In genomic region chr11:74672956-74673895, GRCh38 we compare ENCODE assay signal across 9 cellular contexts. TPM values are rescaled to one million over a fixed set of nuclear protein-coding genes. Genes with fewer than 3 reads are reported as not detected.
DNase-seq lines count a peak whose midpoint lies in the region; ATAC-seq and TF ChIP-seq lines count a peak whose summit lies in the region.
"Had no signal": no experiment of that assay in that cellular context is flagged by ENCODE, and none has a peak within 500 bp of the region (broad histone marks: within the 10 kb centered on the region; RNA-seq: fewer than 3 reads in every experiment).

No MANE protein-coding gene starts in this region.

- H2AFZ ChIP-seq in GM23248 = peak overlapping the region; percentile 36; the same call in 1 of the 2 replicates
- H2AFZ ChIP-seq: parathyroid adenoma had no signal

- in situ Hi-C loops in GM23248 (cut with MboI) = no loop called here

- peaks cover 22% of the 10 kb centered on the region for H3F3A ChIP-seq in GM23248 (ENCODE audit: insufficient read depth)

- H3K27ac ChIP-seq in GM23248 (peak overlapping the region; percentile 98), SJCRH30 (peak overlapping the region; percentile 86), gastroesophageal sphincter (peak overlapping the region; percentile 14 to 85 (median 78))
- H3K27ac ChIP-seq: parathyroid adenoma had no signal

- H3K36me3 ChIP-seq in GM23248 (ENCODE audit: low read depth) (no peaks in the 10 kb centered on the region), SJCRH30 (no peaks in the 10 kb centered on the region), gastroesophageal sphincter (no peaks in the 10 kb centered on the region)

- H3K27me3 ChIP-seq in GM23248 (replicated peaks; ENCODE audit: insufficient read depth) (no peaks in the 10 kb centered on the region), SJCRH30 (no peaks in the 10 kb centered on the region), gastroesophageal sphincter (no peaks in the 10 kb centered on the region)

- DNase-seq in GM23248 = peak; percentile 97
- peak; percentile 91 to 94 for DNase-seq in SJCRH30
- peak; percentile 99 for DNase-seq in skeletal muscle cell (ENCODE audit: low read depth)
- no peak for DNase-seq in NK-92 treated with Interleukin-12 subunit alpha and Interleukin-12 subunit beta, amount 100 ng/mL, for 24 hours (lab: John Stamatoyannopoulos, UW)
- DNase-seq in activated CD4-positive, alpha-beta T cell treated with anti-CD3 and anti-CD28 coated beads for 48 hours = no peak
- no peak for DNase-seq in activated effector memory CD4-positive, alpha-beta T cell treated with Interleukin-2 at 50 U/mL for 16 hours

- 13 to 16% methylated on average over 13 of the region's 13 CpGs for WGBS in GM23248 (ENCODE audit: low coverage in 1 of 2, low lambda C conversion rate in 2 of 2, missing lambda C conversion rate in 2 of 2), 2 experiments
- WGBS in gastroesophageal sphincter (ENCODE audit: low coverage in 1 of 2), 2 donors = 13 to 25% methylated on average over 10 to 11 of the region's 13 CpGs

- ATAC-seq in gastroesophageal sphincter = peak; percentile 94
- no peak for ATAC-seq in HG02623 (IDR thresholded peaks at IDR 0.05; ENCODE audit: unreplicated experiment)

- H3K4me2 ChIP-seq in GM23248 (ENCODE audit: unreplicated experiment) = peak overlapping the region; percentile 24

- no peaks in the 10 kb centered on the region for H3K79me2 ChIP-seq in GM23248 (ENCODE audit: insufficient read depth)
- H3K79me2 ChIP-seq: parathyroid adenoma had no signal

- H4K20me1 ChIP-seq in GM23248 (ENCODE audit: insufficient read depth) = no peaks in the 10 kb centered on the region

- TF ChIP-seq POLR2A in gastroesophageal sphincter (IDR thresholded peaks at IDR 0.05) = no peak

- no peak for TF ChIP-seq EP300 in gastroesophageal sphincter (IDR thresholded peaks at IDR 0.05)

- no peak for TF ChIP-seq CTCF in gastroesophageal sphincter (IDR thresholded peaks at IDR 0.05)

- H3K9ac ChIP-seq in GM23248 = peak overlapping the region; percentile 81
- H3K9ac ChIP-seq: parathyroid adenoma had no signal

- H3K4me1 ChIP-seq in GM23248 (ENCODE audit: insufficient read depth) (peaks cover 26% of the 10 kb centered on the region), SJCRH30 (peaks cover 53% of the 10 kb centered on the region), gastroesophageal sphincter (peaks cover 0 to 20% (median 11%) of the 10 kb centered on the region in 3 donors)
- H3K4me1 ChIP-seq: parathyroid adenoma had no signal

- H3K9me2 ChIP-seq in GM23248 (ENCODE audit: insufficient read depth) = no peaks in the 10 kb centered on the region

- H3K4me3 ChIP-seq in GM23248 = peak overlapping the region; percentile 23; the same call in 1 of the 2 replicates
- H3K4me3 ChIP-seq in SJCRH30 = peak overlapping the region; percentile 6; the same call in 1 of the 2 replicates
- H3K4me3 ChIP-seq in gastroesophageal sphincter = no peak overlapping the region
- H3K4me3 ChIP-seq in skeletal muscle cell (ENCODE audit: low read depth, low read length) = no peak overlapping the region

- H3K9me3 ChIP-seq in GM23248 (ENCODE audit: low read depth) (no peaks in the 10 kb centered on the region), SJCRH30 (replicated peaks) (no peaks in the 10 kb centered on the region), gastroesophageal sphincter (no peaks in the 10 kb centered on the region)

RNA-seq across cellular contexts. Expression of gene CHRDL2, which starts 58.0 kb away (rescaled TPM):
- not detected in 2 replicates for total RNA-seq in GM23248 (2014; rRNA removed; shearing (Covaris generic))
- not detected in 2 replicates for polyA plus RNA-seq in GM23248 (2016; fragmentation: Nextera tagmentation; extraction: Ambion mirVana)
- not detected in 2 replicates for total RNA-seq in SJCRH30 (2014; rRNA removed; shearing (Covaris generic))
- total RNA-seq in gastroesophageal sphincter = 10 to 100 TPM in 1 of 4 donors, 1 to 10 TPM in 2, not detected in 1; 1.5 to 13.6 (median 1.7) TPM

Comparison
In these comparisons a context has a peak if more than half of its experiments do, and no peak if none do; other contexts are left out.
1. DNase-seq: peak in GM23248 (single experiment), SJCRH30 (2 of 2) and skeletal muscle cell (single experiment); none in NK-92 treated with Interleukin-12 subunit alpha and Interleukin-12 subunit beta, amount 100 ng/mL, for 24 hours (single experiment), activated CD4-positive, alpha-beta T cell treated with anti-CD3 and anti-CD28 coated beads for 48 hours (single experiment) and activated effector memory CD4-positive, alpha-beta T cell treated with Interleukin-2 at 50 U/mL for 16 hours (single experiment).
2. H3K4me3 ChIP-seq: peak in GM23248 (single experiment) and SJCRH30 (single experiment); none in gastroesophageal sphincter (0 of 2) and skeletal muscle cell (single experiment).
3. Peak in every context shown above with its lines, with median percentiles within 50 percentile points of each other: H3K27ac ChIP-seq.